Comparison of ENCODE assay signal across 18 cellular contexts in the genomic region with DNA sequence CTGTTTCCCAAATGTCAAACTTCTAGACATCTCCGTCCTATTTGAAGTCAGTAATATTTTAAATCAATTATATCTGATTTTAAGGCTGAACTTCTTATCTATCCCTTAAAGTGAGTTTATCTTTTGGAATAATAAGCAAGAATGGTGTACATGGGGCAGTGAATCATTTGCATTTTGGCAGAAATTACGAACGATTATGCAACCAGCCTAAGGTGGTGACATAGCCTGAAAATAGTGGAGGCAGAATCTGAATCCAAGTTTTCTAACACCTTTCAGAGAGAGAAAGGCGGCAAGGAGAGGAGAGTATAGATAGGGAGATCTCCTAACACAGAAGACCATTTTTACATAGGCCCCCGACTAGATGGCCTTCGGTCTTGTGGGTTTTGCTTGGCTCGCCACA.
"Had no signal": no experiment of that assay in that cellular context is flagged by ENCODE, and none has a peak within 500 bp of the region (broad histone marks: within the 10 kb centered on the region; RNA-seq: fewer than 3 reads in every experiment).

No MANE protein-coding gene starts in this region.

- H3K4me3 ChIP-seq: left lung, ovary, spleen, stomach, testis, upper lobe of right lung had no signal

- H3K4me3 Mint-ChIP-seq: activated naive CD8-positive, alpha-beta T cell treated with anti-CD3 and anti-CD28 coated beads, Interleukin-2, amount 10 ng/mL, durations not matched to agents 7 days and 5 days; naive B cell had no signal

- FAIRE-seq: endometrium, kidney had no signal

- H3K4me1 ChIP-seq: left lung, stomach, testis, upper lobe of right lung had no signal

- DNase-seq: activated CD4-positive, CD25-positive, alpha-beta regulatory T cell treated with anti-CD3 and anti-CD28 coated beads, Interleukin-2, amount 50 U/mL, for 72 hours; activated naive CD4-positive, alpha-beta T cell; activated naive CD8-positive, alpha-beta T cell treated with anti-CD3 and anti-CD28 coated beads, Interleukin-2, amount 10 ng/mL, durations not matched to agents 7 days and 5 days; activated T-cell treated with anti-CD3 and anti-CD28 coated beads for 4 hours; brain microvascular endothelial cell; kidney; left lung; mammary epithelial cell; naive B cell; ovary; spleen; stimulated activated CD4-positive, alpha-beta T cell treated with anti-CD3 and anti-CD28 coated beads, Interleukin-1b, Interleukin-23, amount 100 ng/mL, for 48 hours; stomach; T-helper 1 cell; T1000; testis; upper lobe of right lung had no signal

- H3K27me3 Mint-ChIP-seq: activated naive CD8-positive, alpha-beta T cell treated with anti-CD3 and anti-CD28 coated beads, Interleukin-2, amount 10 ng/mL, durations not matched to agents 7 days and 5 days; naive B cell had no signal

- H3K27ac ChIP-seq: brain microvascular endothelial cell, left lung, ovary, spleen, stomach, testis, upper lobe of right lung had no signal

- H3K27ac Mint-ChIP-seq: activated naive CD8-positive, alpha-beta T cell treated with anti-CD3 and anti-CD28 coated beads, Interleukin-2, amount 10 ng/mL, durations not matched to agents 7 days and 5 days; naive B cell had no signal

- H3K36me3 ChIP-seq: brain microvascular endothelial cell, ovary, upper lobe of right lung had no signal

- H3K27me3 ChIP-seq: brain microvascular endothelial cell, left lung, ovary, spleen, stomach, testis, upper lobe of right lung had no signal

- H3K9me3 ChIP-seq: left lung, ovary, stomach, testis, upper lobe of right lung had no signal
